14 cellular contexts compared by ENCODE assay signal in the genomic region with DNA sequence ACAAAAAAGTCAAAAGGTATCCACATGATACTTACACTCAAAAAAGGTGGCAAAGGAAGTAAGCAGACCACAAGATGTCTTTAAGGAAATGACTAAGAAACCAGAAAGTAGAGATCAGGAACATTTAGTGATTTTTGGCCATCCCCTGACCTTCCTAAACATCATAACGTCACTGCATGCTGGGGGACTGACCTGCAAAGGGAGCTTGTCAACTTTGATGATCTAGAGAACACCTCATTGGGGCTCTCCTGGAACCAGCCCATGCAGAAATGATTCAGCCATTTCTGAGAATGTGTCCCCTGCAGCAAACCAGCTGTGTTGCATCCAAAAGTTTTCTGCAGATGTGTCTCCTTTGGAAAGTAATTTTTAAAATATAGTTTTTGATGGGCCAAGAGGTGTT.
DNase-seq lines count a peak whose midpoint lies in the region; ATAC-seq and TF ChIP-seq lines count a peak whose summit lies in the region.
"Had no signal": no experiment of that assay in that cellular context is flagged by ENCODE, and none has a peak within 500 bp of the region (broad histone marks: within the 10 kb centered on the region; RNA-seq: fewer than 3 reads in every experiment).

No MANE protein-coding gene starts in this region.

- no peaks in the 10 kb centered on the region for H3K36me3 ChIP-seq in BLaER1
- H3K36me3 ChIP-seq in fibroblast of lung (ENCODE audit: control insufficient read depth, insufficient read depth, low read length): no peaks in the 10 kb centered on the region
- H3K36me3 ChIP-seq: thoracic aorta had no signal

- intact Hi-C loops in right cardiac atrium (cut with DNase I): no loop called here

- H3K27me3 ChIP-seq in BLaER1: no peaks in the 10 kb centered on the region
- no peaks in the 10 kb centered on the region for H3K27me3 ChIP-seq in fibroblast of lung (ENCODE audit: control insufficient read depth, insufficient read depth, low read length)
- no peaks in the 10 kb centered on the region for H3K27me3 ChIP-seq in right cardiac atrium (ENCODE audit: control insufficient read depth, insufficient read depth)

- no peaks in the 10 kb centered on the region for H3K79me2 ChIP-seq in fibroblast of lung (ENCODE audit: control insufficient read depth, insufficient read depth, low read length)

- H3K4me1 ChIP-seq in BLaER1 (peaks cover 5% of the 10 kb centered on the region; the same call in 1 of the 2 replicates), fibroblast of lung (ENCODE audit: control insufficient read depth, extremely low read depth, insufficient read depth, low read length) (no peaks in the 10 kb centered on the region), right cardiac atrium (ENCODE audit: control insufficient read depth, insufficient read depth, low read length) (no peaks in the 10 kb centered on the region)

- WGBS in right cardiac atrium: 33% methylated on average over 1 of the region's 1 CpG

- TF ChIP-seq CTCF in GM12865 (IDR thresholded peaks at IDR 0.05; ENCODE audit: insufficient read depth, low read depth, low read length, missing control alignments) (no peak), fibroblast of lung (conservative IDR thresholded peaks at IDR 0.05 in 1 of 2, IDR thresholded peaks at IDR 0.05 in 1 of 2; ENCODE audit: low read depth in 1 of 2, low read length in 2 of 2) (no peak)

- ATAC-seq in GM18868 (IDR thresholded peaks at IDR 0.05; ENCODE audit: unreplicated experiment): no peak
- no peak for ATAC-seq in right cardiac atrium
- ATAC-seq: HepG2 had no signal

- no peak overlapping the region for H3K4me3 ChIP-seq in BLaER1
- H3K4me3 ChIP-seq in GM12865 (ENCODE audit: low read depth, low read length): no peak overlapping the region
- H3K4me3 ChIP-seq in fibroblast of lung (replicated peaks in 1 of 4; ENCODE audit: control extremely low read depth in 1 of 4, insufficient read depth in 1 of 4, low read depth in 3 of 4, low read length in 4 of 4): no peak overlapping the region
- H3K4me3 ChIP-seq in right cardiac atrium (ENCODE audit: low read length): no peak overlapping the region
- H3K4me3 ChIP-seq: thoracic aorta had no signal

- DNase-seq in GM12865 (ENCODE audit: low read depth) (peak; percentile 41), RPMI7951 (ENCODE audit: low read depth) (peak; percentile 66), fibroblast of lung (ENCODE audit: low read depth in 2 of 2) (peak; percentile 63 to 64), right cardiac atrium (no peak), SHP77 (lab: John Stamatoyannopoulos, UW) (no peak), dedifferentiated amniotic fluid mesenchymal stem cell (ENCODE audit: extremely low spot score) (no peak)
- DNase-seq: CD8-positive, alpha-beta memory T cell; NCI-H1694 treated with DMSO at 0.1 percent for 48 hours; NCI-H524 treated with DMSO at 0.1 percent for 48 hours; SIG-M5 had no signal

- H3K9ac ChIP-seq in BLaER1: no peak overlapping the region
- no peak overlapping the region for H3K9ac ChIP-seq in fibroblast of lung (ENCODE audit: insufficient read depth, low read length)

- 0 out of 2 replicates have a peak overlapping the region, but pooled peaks have one; percentile 20 for H3K4me2 ChIP-seq in BLaER1
- H3K4me2 ChIP-seq in fibroblast of lung (ENCODE audit: extremely low read depth, insufficient read depth, low read length): no peak overlapping the region

- H3K27ac ChIP-seq in BLaER1 (no peak overlapping the region), fibroblast of lung (ENCODE audit: insufficient read depth, low read length) (no peak overlapping the region), right cardiac atrium (ENCODE audit: low read length) (no peak overlapping the region)
- H3K27ac ChIP-seq: thoracic aorta had no signal

- H3K9me3 ChIP-seq in BLaER1 (no peaks in the 10 kb centered on the region), fibroblast of lung (ENCODE audit: control insufficient read depth, insufficient read depth, low read depth, low read length) (no peaks in the 10 kb centered on the region), right cardiac atrium (ENCODE audit: control insufficient read depth, low read length) (no peaks in the 10 kb centered on the region)
- H3K9me3 ChIP-seq: thoracic aorta had no signal

- no peaks in the 10 kb centered on the region for H4K20me1 ChIP-seq in BLaER1
- H4K20me1 ChIP-seq in fibroblast of lung (ENCODE audit: control insufficient read depth, extremely low read depth, insufficient read depth, low read length): no peaks in the 10 kb centered on the region

- H2AFZ ChIP-seq in fibroblast of lung (ENCODE audit: low read length): no peak overlapping the region

Comparison
In these comparisons a context has a peak if more than half of its experiments do, and no peak if none do; other contexts are left out.
1. DNase-seq: peak in GM12865 (single experiment), RPMI7951 (single experiment) and fibroblast of lung (2 of 2); none in right cardiac atrium (0 of 3), SHP77 (0 of 2) and dedifferentiated amniotic fluid mesenchymal stem cell (single experiment).